ENCODE assay signal across 14 cellular contexts in genomic region chr7:30430777-30431176, GRCh38. TPM values are rescaled to one million over a fixed set of nuclear protein-coding genes. Genes with fewer than 3 reads are reported as not detected.
DNase-seq lines count a peak whose midpoint lies in the region; ATAC-seq, FAIRE-seq and TF ChIP-seq lines count a peak whose summit lies in the region.
"Had no signal": no experiment of that assay in that cellular context is flagged by ENCODE, and none has a peak within 500 bp of the region (broad histone marks: within the 10 kb centered on the region; RNA-seq: fewer than 3 reads in every experiment).

No MANE protein-coding gene starts in this region.

- H3K27ac ChIP-seq in Karpas-422 (ENCODE audit: low read length) (peak overlapping the region; percentile 50), SU-DHL-6 (ENCODE audit: low read depth, low read length) (no peak overlapping the region)

- H3K4me3 ChIP-seq in Karpas-422 (ENCODE audit: low read length) (no peak overlapping the region), SU-DHL-6 (ENCODE audit: insufficient read depth, low read length, poor library complexity, severe bottlenecking) (no peak overlapping the region)

- H3K27me3 ChIP-seq in Karpas-422 (ENCODE audit: low read length) (no peaks in the 10 kb centered on the region), SU-DHL-6 (ENCODE audit: low read length) (no peaks in the 10 kb centered on the region)

- ATAC-seq in GM19397 (IDR thresholded peaks at IDR 0.05; ENCODE audit: unreplicated experiment), result no peak
- ATAC-seq: Panc1 had no signal

- no peak for FAIRE-seq in HTR-8/SVneo (lab: Jason Lieb, UNC)

- H3K36me3 ChIP-seq in Karpas-422 (ENCODE audit: insufficient read depth, low read length), result peaks cover 11% of the 10 kb centered on the region
- peaks cover 8% of the 10 kb centered on the region for H3K36me3 ChIP-seq in SU-DHL-6 (ENCODE audit: low read length)

- CTCF ChIA-PET in activated CD4-positive, alpha-beta memory T cell treated with anti-CD3 and anti-CD28 coated beads, Interleukin-2, amount 10 ng/mL, durations not matched to agents 7 days and 5 days (lab: Charles Lee), result no interaction called here

- H4K20me1 ChIP-seq in Karpas-422 (ENCODE audit: insufficient read depth, low read depth, low read length) (no peaks in the 10 kb centered on the region), SU-DHL-6 (ENCODE audit: low read depth, low read length) (no peaks in the 10 kb centered on the region)

- H3K79me2 ChIP-seq in Karpas-422 (ENCODE audit: low read length) (no peaks in the 10 kb centered on the region), SU-DHL-6 (ENCODE audit: insufficient read depth, low read length) (no peaks in the 10 kb centered on the region)

- peaks cover 77% of the 10 kb centered on the region for H3K4me1 ChIP-seq in Karpas-422 (ENCODE audit: low read length)

- no peak overlapping the region for H2AFZ ChIP-seq in Karpas-422 (ENCODE audit: low read length)
- no peak overlapping the region for H2AFZ ChIP-seq in SU-DHL-6 (ENCODE audit: low read depth, low read length, severe bottlenecking)

- H3K36me3 Mint-ChIP-seq in neural crest cell (ENCODE audit: low read depth), result peaks cover 22% of the 10 kb centered on the region
- H3K36me3 Mint-ChIP-seq in activated CD4-positive, alpha-beta memory T cell treated with anti-CD3 and anti-CD28 coated beads, Interleukin-2, amount 10 ng/mL, durations not matched to agents 7 days and 5 days (ENCODE audit: low read depth), result peaks cover 72% of the 10 kb centered on the region

- no peaks in the 10 kb centered on the region for H3K27me3 Mint-ChIP-seq in neural crest cell (ENCODE audit: low read depth)
- H3K27me3 Mint-ChIP-seq in activated CD4-positive, alpha-beta memory T cell treated with anti-CD3 and anti-CD28 coated beads, Interleukin-2, amount 10 ng/mL, durations not matched to agents 7 days and 5 days, result no peaks in the 10 kb centered on the region
- H3K27me3 Mint-ChIP-seq: CD4-positive, alpha-beta memory T cell had no signal

- POLR2A ChIA-PET in activated CD4-positive, alpha-beta memory T cell treated with anti-CD3 and anti-CD28 coated beads, Interleukin-2, amount 10 ng/mL, durations not matched to agents 7 days and 5 days (lab: Charles Lee), result no interaction called here

- H3K4me2 ChIP-seq in Karpas-422 (ENCODE audit: low read depth, low read length, poor library complexity, severe bottlenecking), result peak overlapping the region; percentile 33
- H3K4me2 ChIP-seq in SU-DHL-6 (ENCODE audit: low read depth, low read length, poor library complexity, severe bottlenecking), result peak overlapping the region; percentile 4

- H3K9me2 ChIP-seq in Karpas-422 (replicated peaks; ENCODE audit: insufficient read depth, low read length), result no peaks in the 10 kb centered on the region
- H3K9me2 ChIP-seq in SU-DHL-6 (replicated peaks; ENCODE audit: insufficient read depth, low read length), result no peaks in the 10 kb centered on the region

- H3K4me3 Mint-ChIP-seq in neural crest cell, result no peak overlapping the region
- H3K4me3 Mint-ChIP-seq in activated CD4-positive, alpha-beta memory T cell treated with anti-CD3 and anti-CD28 coated beads, Interleukin-2, amount 10 ng/mL, durations not matched to agents 7 days and 5 days, result no peak overlapping the region
- H3K4me3 Mint-ChIP-seq: CD4-positive, alpha-beta memory T cell had no signal

- H3K9me3 Mint-ChIP-seq in neural crest cell, result no peaks in the 10 kb centered on the region
- H3K9me3 Mint-ChIP-seq in activated CD4-positive, alpha-beta memory T cell treated with anti-CD3 and anti-CD28 coated beads, Interleukin-2, amount 10 ng/mL, durations not matched to agents 7 days and 5 days, result no peaks in the 10 kb centered on the region

- DNase-seq in DMS153 (lab: John Stamatoyannopoulos, UW) (peak; percentile 78), Karpas-422 (peak; percentile 64), neural crest cell (ENCODE audit: low read depth, low spot score) (no peak), COR-L47 (lab: John Stamatoyannopoulos, UW) (no peak), HTR-8/SVneo (ENCODE audit: insufficient read length, low spot score) (no peak)
- no peak for DNase-seq in activated CD4-positive, alpha-beta memory T cell treated with anti-CD3 and anti-CD28 coated beads, Interleukin-2, amount 10 ng/mL, durations not matched to agents 7 days and 5 days
- DNase-seq: activated CD4-positive, CD25-positive, alpha-beta regulatory T cell treated with anti-CD3 and anti-CD28 coated beads, Interleukin-2, amount 50 U/mL, for 72 hours; activated effector memory CD4-positive, alpha-beta T cell treated with anti-CD3 and anti-CD28 coated beads, Interleukin-2, amount 50 U/mL, for 16 hours; CD4-positive, alpha-beta memory T cell; islet precursor cell; NCI-H1092 had no signal

- peak overlapping the region; percentile 36 for H3K27ac Mint-ChIP-seq in neural crest cell (ENCODE audit: unreplicated experiment)
- no peak overlapping the region for H3K27ac Mint-ChIP-seq in activated CD4-positive, alpha-beta memory T cell treated with anti-CD3 and anti-CD28 coated beads, Interleukin-2, amount 10 ng/mL, durations not matched to agents 7 days and 5 days

- H3K9ac ChIP-seq in Karpas-422 (ENCODE audit: low read length), result peak overlapping the region; percentile 0; the same call in 1 of the 2 replicates
- H3K9ac ChIP-seq in SU-DHL-6 (ENCODE audit: low read length), result no peak overlapping the region

- H3F3A ChIP-seq in SU-DHL-6 (ENCODE audit: insufficient read depth), result peaks cover 17% of the 10 kb centered on the region

- H3K9me3 ChIP-seq in Karpas-422 (ENCODE audit: low read length) (no peaks in the 10 kb centered on the region), SU-DHL-6 (ENCODE audit: insufficient read depth, low read length) (no peaks in the 10 kb centered on the region)

- TF ChIP-seq CTCF in SU-DHL-6 (IDR thresholded peaks at IDR 0.05; ENCODE audit: insufficient read depth, low read length, poor library complexity, severe bottlenecking) (no peak), neural crest cell (conservative IDR thresholded peaks at IDR 0.05) (no peak)

- H3K4me1 Mint-ChIP-seq in neural crest cell, result peaks cover 11% of the 10 kb centered on the region
- peaks cover 8% of the 10 kb centered on the region for H3K4me1 Mint-ChIP-seq in activated CD4-positive, alpha-beta memory T cell treated with anti-CD3 and anti-CD28 coated beads, Interleukin-2, amount 10 ng/mL, durations not matched to agents 7 days and 5 days

RNA-seq across cellular contexts. Expression of gene NOD1, which starts 47.8 kb away (rescaled TPM):
- total RNA-seq in Karpas-422 (2014; rRNA removed; shearing (Covaris generic); ENCODE audit: low replicate concordance), result 4.5 and 6.7 TPM in 2 replicates
- 8.1 and 9.1 TPM in 2 replicates for total RNA-seq in neural crest cell
- 10 to 100 TPM; 19.6 to 22.6 TPM for total RNA-seq in activated CD4-positive, alpha-beta memory T cell treated with anti-CD3 and anti-CD28 coated beads, Interleukin-2, amount 10 ng/mL, durations not matched to agents 7 days and 5 days

Comparison
In these comparisons a context has a peak if more than half of its experiments do, and no peak if none do; other contexts are left out.
1. DNase-seq: peak in DMS153 (single experiment) and Karpas-422 (single experiment); none in neural crest cell (single experiment), COR-L47 (single experiment), HTR-8/SVneo (single experiment) and activated CD4-positive, alpha-beta memory T cell treated with anti-CD3 and anti-CD28 coated beads, Interleukin-2, amount 10 ng/mL, durations not matched to agents 7 days and 5 days (single experiment).